Comparison of ENCODE assay signal across 1 cellular context in the genomic region with DNA sequence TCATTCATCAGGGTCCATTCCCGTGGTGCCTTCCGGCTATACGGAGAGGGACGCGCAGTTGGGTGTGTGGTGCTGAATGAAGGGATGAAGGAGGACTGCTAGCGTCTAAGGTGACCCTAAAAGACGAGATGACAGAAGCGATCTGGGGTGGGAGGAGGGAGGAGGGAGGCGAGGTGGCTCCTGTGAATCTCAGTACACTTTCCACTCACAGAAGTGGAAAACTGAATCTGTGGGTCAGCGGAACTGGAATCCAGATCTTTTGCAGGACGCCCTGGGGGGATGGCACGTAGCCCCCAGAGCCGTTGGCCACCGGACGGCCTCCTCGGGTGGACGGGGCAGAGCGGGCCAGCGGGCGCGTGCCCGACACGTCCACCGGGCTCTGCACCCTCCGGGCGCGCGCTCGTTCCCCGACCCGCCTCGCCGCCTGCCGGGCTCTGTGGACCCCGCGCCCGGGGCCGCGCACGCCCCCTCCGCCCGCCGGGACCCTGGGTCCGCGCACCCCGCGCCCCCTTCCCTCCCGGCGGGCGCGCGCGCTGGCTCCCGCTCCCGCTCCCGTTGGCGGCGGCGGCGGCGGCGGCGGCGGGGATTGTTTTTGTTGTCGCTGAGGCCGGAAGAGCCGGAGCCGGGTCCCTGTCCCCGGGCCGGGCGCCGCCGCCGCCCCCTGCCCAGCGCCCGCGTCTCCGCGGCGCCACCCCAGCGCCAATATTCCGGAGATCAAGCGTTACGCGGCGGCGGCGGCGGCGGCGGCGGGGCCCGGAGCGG.
TF ChIP-seq lines count a peak whose summit lies in the region.

Gene AGO4, plus strand, starts transcription at position 403 of the 762 bp plus-strand sequence. CDS start 401 bp downstream, outside the sequence.

TF ChIP-seq in SK-N-SH, 30 proteins besides CTCF, POLR2A, EP300 and RAD21 (continued from another document):
- TF ChIP-seq REST (IDR thresholded peaks at IDR 0.05; ENCODE audit: low read depth, low read length) (no peak), JUND (IDR thresholded peaks at IDR 0.05) (no peak), CHD2 (IDR thresholded peaks at IDR 0.05; ENCODE audit: low read length, partially characterized antibody) (no peak), FOXM1 (IDR thresholded peaks at IDR 0.05; ENCODE audit: low read depth) (no peak)
- TF ChIP-seq, protein P1, sequence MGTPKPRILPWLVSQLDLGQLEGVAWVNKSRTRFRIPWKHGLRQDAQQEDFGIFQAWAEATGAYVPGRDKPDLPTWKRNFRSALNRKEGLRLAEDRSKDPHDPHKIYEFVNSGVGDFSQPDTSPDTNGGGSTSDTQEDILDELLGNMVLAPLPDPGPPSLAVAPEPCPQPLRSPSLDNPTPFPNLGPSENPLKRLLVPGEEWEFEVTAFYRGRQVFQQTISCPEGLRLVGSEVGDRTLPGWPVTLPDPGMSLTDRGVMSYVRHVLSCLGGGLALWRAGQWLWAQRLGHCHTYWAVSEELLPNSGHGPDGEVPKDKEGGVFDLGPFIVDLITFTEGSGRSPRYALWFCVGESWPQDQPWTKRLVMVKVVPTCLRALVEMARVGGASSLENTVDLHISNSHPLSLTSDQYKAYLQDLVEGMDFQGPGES (IDR thresholded peaks at IDR 0.05; ENCODE audit: low read depth, low read length) = no peak
TF ChIP-seq in SK-N-SH: peak in this region for 1.
